Comparison of ENCODE assay signal across 8 cellular contexts in genomic region chr1:234543442-234544093, GRCh38.
DNase-seq lines count a peak whose midpoint lies in the region; ATAC-seq and TF ChIP-seq lines count a peak whose summit lies in the region.

No MANE protein-coding gene starts in this region.

- no peaks in the 10 kb centered on the region for H3K23me2 ChIP-seq in H9 (ENCODE audit: insufficient read length, low read depth, low read length, poor library complexity, severe bottlenecking)

- H2AFZ ChIP-seq in H9 (ENCODE audit: low read length) = no peak overlapping the region

- no peaks in the 10 kb centered on the region for H3K27me3 ChIP-seq in H9 (ENCODE audit: insufficient read depth, low read length)
- no peaks in the 10 kb centered on the region for H3K27me3 ChIP-seq in skeletal muscle tissue (ENCODE audit: control insufficient read depth in 3 of 3, insufficient read depth in 3 of 3, low read length in 3 of 3)

- H4K5ac ChIP-seq in H9 (ENCODE audit: insufficient read length, low read depth, low read length) = no peak overlapping the region

- peaks cover 36% of the 10 kb centered on the region in 2 experiments for H3K4me1 Mint-ChIP-seq in H9
- peaks cover 34% of the 10 kb centered on the region for H3K4me1 Mint-ChIP-seq in activated naive CD8-positive, alpha-beta T cell treated with anti-CD3 and anti-CD28 coated beads, Interleukin-2, amount 10 ng/mL, durations not matched to agents 7 days and 5 days

- H3K4me3 Mint-ChIP-seq in H9 = no peak overlapping the region
- H3K4me3 Mint-ChIP-seq in activated naive CD8-positive, alpha-beta T cell treated with anti-CD3 and anti-CD28 coated beads, Interleukin-2, amount 10 ng/mL, durations not matched to agents 7 days and 5 days = no peak overlapping the region

- H4K91ac ChIP-seq in H9 (ENCODE audit: insufficient read length, low read depth, low read length) = no peak overlapping the region

- no peaks in the 10 kb centered on the region for H3K36me3 Mint-ChIP-seq in H9 (ENCODE audit: insufficient read depth in 1 of 3, low read depth in 3 of 3)
- H3K36me3 Mint-ChIP-seq in activated naive CD8-positive, alpha-beta T cell treated with anti-CD3 and anti-CD28 coated beads, Interleukin-2, amount 10 ng/mL, durations not matched to agents 7 days and 5 days = no peaks in the 10 kb centered on the region

- no peak overlapping the region for H3K27ac Mint-ChIP-seq in H9
- H3K27ac Mint-ChIP-seq in activated naive CD8-positive, alpha-beta T cell treated with anti-CD3 and anti-CD28 coated beads, Interleukin-2, amount 10 ng/mL, durations not matched to agents 7 days and 5 days = peak overlapping the region; percentile 87

- H3K18ac ChIP-seq in H9 (ENCODE audit: insufficient read length, low read depth, low read length) = no peak overlapping the region

- no peak overlapping the region for H2BK20ac ChIP-seq in H9 (ENCODE audit: low read depth, low read length, poor library complexity, severe bottlenecking)

- no peak overlapping the region for H2BK5ac ChIP-seq in H9 (ENCODE audit: insufficient read length, low read length)

- no peak for ATAC-seq in activated naive CD8-positive, alpha-beta T cell treated with anti-CD3 and anti-CD28 coated beads, Interleukin-2, amount 10 ng/mL, durations not matched to agents 7 days and 5 days (ENCODE audit: low read depth)
- ATAC-seq in GM18867 (IDR thresholded peaks at IDR 0.05; ENCODE audit: unreplicated experiment) (no peak), GM21367 (IDR thresholded peaks at IDR 0.05; ENCODE audit: unreplicated experiment) (no peak)

- no CpG with 5 or more reads among the region's 8 CpGs for WGBS in H9 (ENCODE audit: extremely low coverage, insufficient read length, low lambda C conversion rate)

- H2BK120ac ChIP-seq in H9 (ENCODE audit: low read depth, low read length, poor library complexity, severe bottlenecking) = no peak overlapping the region

- H3K14ac ChIP-seq in H9 (ENCODE audit: insufficient read depth, low read length) = no peak overlapping the region

- H2BK12ac ChIP-seq in H9 (ENCODE audit: insufficient read length, low read depth, low read length) = no peak overlapping the region

- H3K9me3 ChIP-seq in H9 (ENCODE audit: control insufficient read depth, low read depth, low read length) = no peaks in the 10 kb centered on the region
- H3K9me3 ChIP-seq in skeletal muscle tissue (ENCODE audit: control insufficient read depth in 3 of 3, low read length in 3 of 3) = no peaks in the 10 kb centered on the region

- peak; percentile 18; the same call in 1 of the 3 replicates for TF ChIP-seq CTCF in H9 (conservative IDR thresholded peaks at IDR 0.05)

- H3K4me1 ChIP-seq in H9 (ENCODE audit: insufficient read depth, low read length) (0 out of 2 replicates have a peak, but pooled peaks cover 2% of the 10 kb centered on the region), skeletal muscle tissue (ENCODE audit: control insufficient read depth in 3 of 3, insufficient read depth in 3 of 3, low read length in 3 of 3) (peaks cover 70 to 78% (median 76%) of the 10 kb centered on the region in 3 donors)

- no peak overlapping the region for H2BK15ac ChIP-seq in H9 (ENCODE audit: low read depth, low read length)

- H3K27ac ChIP-seq in H9 (ENCODE audit: insufficient read length, low read depth, low read length) (no peak overlapping the region), skeletal muscle tissue (ENCODE audit: low read depth, low read length) (peak overlapping the region; percentile 85)

- no peak overlapping the region for H3T11ph ChIP-seq in H9 (ENCODE audit: low read length)

- no peaks in the 10 kb centered on the region for H3K36me3 ChIP-seq in skeletal muscle tissue (ENCODE audit: control insufficient read depth in 3 of 3, insufficient read depth in 3 of 3, low read length in 3 of 3)

- no peak overlapping the region for H3K23ac ChIP-seq in H9 (ENCODE audit: insufficient read length, low read depth, low read length)

- no peak overlapping the region for H3K9ac ChIP-seq in H9 (ENCODE audit: extremely low read depth, insufficient read length, low read length)
- peak overlapping the region; percentile 5 to 71 (median 71) for H3K9ac ChIP-seq in skeletal muscle tissue (ENCODE audit: low read depth in 1 of 3, low read length in 3 of 3)

- no peak overlapping the region for H2AK5ac ChIP-seq in H9 (ENCODE audit: insufficient read length, low read length)

- H3K79me1 ChIP-seq in H9 (ENCODE audit: insufficient read depth, low read depth, low read length, poor library complexity, severe bottlenecking) = no peaks in the 10 kb centered on the region

- no peaks in the 10 kb centered on the region for H3K79me2 ChIP-seq in H9 (ENCODE audit: insufficient read depth, low read length)

- no peaks in the 10 kb centered on the region; the same call in 1 of the 2 replicates for H3K27me3 Mint-ChIP-seq in H9 (ENCODE audit: low read depth)
- H3K27me3 Mint-ChIP-seq in activated naive CD8-positive, alpha-beta T cell treated with anti-CD3 and anti-CD28 coated beads, Interleukin-2, amount 10 ng/mL, durations not matched to agents 7 days and 5 days = no peaks in the 10 kb centered on the region

- DNase-seq in H9 (no peak), inferior parietal cortex (ENCODE audit: extremely low spot score) (peak; percentile 42), AG08395 (ENCODE audit: low spot score) (no peak), AML-193 (lab: John Stamatoyannopoulos, UW) (no peak)
- no peak for DNase-seq in activated naive CD8-positive, alpha-beta T cell treated with anti-CD3 and anti-CD28 coated beads, Interleukin-2, amount 10 ng/mL, durations not matched to agents 7 days and 5 days

- no peak overlapping the region for H3K56ac ChIP-seq in H9 (ENCODE audit: insufficient read length, low read depth, low read length)

- no peaks in the 10 kb centered on the region for H4K20me1 ChIP-seq in H9 (ENCODE audit: control insufficient read depth, insufficient read depth, insufficient read length)

- no peaks in the 10 kb centered on the region for H3K9me3 Mint-ChIP-seq in H9
- no peaks in the 10 kb centered on the region for H3K9me3 Mint-ChIP-seq in activated naive CD8-positive, alpha-beta T cell treated with anti-CD3 and anti-CD28 coated beads, Interleukin-2, amount 10 ng/mL, durations not matched to agents 7 days and 5 days

- H3K4me3 ChIP-seq in skeletal muscle tissue (ENCODE audit: low read length in 3 of 3) = peak overlapping the region in 1 of 3 donors; percentile 36

- POLR2A ChIA-PET in activated naive CD8-positive, alpha-beta T cell treated with anti-CD3 and anti-CD28 coated beads, Interleukin-2, amount 10 ng/mL, durations not matched to agents 7 days and 5 days (lab: Charles Lee) = interaction anchor here (1.3 to 2.2 kb wide), 4 partner anchors 10 to 68 kb away, joined by 3 to 7 read pairs (median 4); no protein-coding TSS in a partner anchor

- no peak overlapping the region for H3K4ac ChIP-seq in H9 (ENCODE audit: low read depth, low read length)

- H4K8ac ChIP-seq in H9 (replicated peaks; ENCODE audit: insufficient read length, low read depth, low read length) = no peak overlapping the region

- no peak overlapping the region for H3K4me2 ChIP-seq in H9 (ENCODE audit: insufficient read depth, insufficient read length, low read length)
